In genomic region chr5:176175101-176175852, GRCh38 we compare ENCODE assay signal across 24 cellular contexts.
"Had no signal": no experiment of that assay in that cellular context is flagged by ENCODE, and none has a peak within 500 bp of the region (broad histone marks: within the 10 kb centered on the region; RNA-seq: fewer than 3 reads in every experiment).

No MANE protein-coding gene starts in this region.

- H3K27me3 ChIP-seq: adrenal gland, ascending aorta, body of pancreas, Peyer's patch had no signal

- H3K4me3 Mint-ChIP-seq: activated naive CD8-positive, alpha-beta T cell treated with anti-CD3 and anti-CD28 coated beads, Interleukin-2, amount 10 ng/mL, durations not matched to agents 7 days and 5 days; T-helper 1 cell treated with Interleukin-12 subunit alpha and Interleukin-12 subunit beta and Interleukin-4 antibody, amounts not matched to agents 30 μg/mL and 1 μg/mL, for 36 hours had no signal

- H3K9me3 Mint-ChIP-seq: activated naive CD8-positive, alpha-beta T cell treated with anti-CD3 and anti-CD28 coated beads, Interleukin-2, amount 10 ng/mL, durations not matched to agents 7 days and 5 days; T-helper 1 cell treated with Interleukin-12 subunit alpha and Interleukin-12 subunit beta and Interleukin-4 antibody, amounts not matched to agents 30 μg/mL and 1 μg/mL, for 36 hours had no signal

- H3K27ac ChIP-seq: adrenal gland, ascending aorta, body of pancreas, Peyer's patch, RWPE1, SJSA1 had no signal

- H3K9me3 ChIP-seq: adrenal gland, ascending aorta, body of pancreas, Peyer's patch, SJSA1 had no signal

- H3K4me1 Mint-ChIP-seq: activated naive CD8-positive, alpha-beta T cell treated with anti-CD3 and anti-CD28 coated beads, Interleukin-2, amount 10 ng/mL, durations not matched to agents 7 days and 5 days had no signal

- H3K4me3 ChIP-seq: adrenal gland, ascending aorta, body of pancreas, Peyer's patch, SJSA1 had no signal

- DNase-seq: activated CD4-positive, alpha-beta T cell treated with anti-CD3 and anti-CD28 coated beads for 4 hours; activated naive CD4-positive, alpha-beta T cell treated with anti-CD3 and anti-CD28 coated beads, Interleukin-2, amount 50 U/mL, for 16 hours; activated naive CD8-positive, alpha-beta T cell treated with anti-CD3 and anti-CD28 coated beads, Interleukin-2, amount 10 ng/mL, durations not matched to agents 7 days and 5 days; activated T-cell treated with anti-CD3 and anti-CD28 coated beads, Interleukin-2, amount 50 U/mL, for 1 hour; adrenal gland; body of pancreas; central memory CD4-positive, alpha-beta T cell; KBM-7; NCI-H1092; NCI-H1417; NCI-H1930; NCI-H2171 treated with DMSO at 0.1 percent for 48 hours; NCI-H345; NCI-H510A; NCI-H69; Peyer's patch; SHP77; SW 1271 had no signal

- H3K36me3 ChIP-seq: adrenal gland, ascending aorta, Peyer's patch, SJSA1 had no signal

- H3K36me3 Mint-ChIP-seq: activated naive CD8-positive, alpha-beta T cell treated with anti-CD3 and anti-CD28 coated beads, Interleukin-2, amount 10 ng/mL, durations not matched to agents 7 days and 5 days had no signal

- H3K27ac Mint-ChIP-seq: activated naive CD8-positive, alpha-beta T cell treated with anti-CD3 and anti-CD28 coated beads, Interleukin-2, amount 10 ng/mL, durations not matched to agents 7 days and 5 days; T-helper 1 cell treated with Interleukin-12 subunit alpha and Interleukin-12 subunit beta and Interleukin-4 antibody, amounts not matched to agents 30 μg/mL and 1 μg/mL, for 36 hours had no signal

- ATAC-seq: activated CD4-positive, CD25-positive, alpha-beta regulatory T cell treated with anti-CD3 and anti-CD28 coated beads, Interleukin-2, amount 50 U/mL, for 24 hours; body of pancreas; SK-N-SH treated with all-trans-retinoic acid at 6 μM for 48 hours had no signal

- H3K4me1 ChIP-seq: ascending aorta, body of pancreas, Peyer's patch, SJSA1 had no signal
